Comparison of ENCODE assay signal across 28 cellular contexts in genomic region chr15:93139436-93139835, GRCh38. TPM values are rescaled to one million over a fixed set of nuclear protein-coding genes. Genes with fewer than 3 reads are reported as not detected.
"Had no signal": no experiment of that assay in that cellular context is flagged by ENCODE, and none has a peak within 500 bp of the region (broad histone marks: within the 10 kb centered on the region; RNA-seq: fewer than 3 reads in every experiment).

No MANE protein-coding gene starts in this region.

- H3K9ac ChIP-seq: neural progenitor cell had no signal

- H3K27me3 ChIP-seq: hepatocyte, left lung, neural progenitor cell, ovary, stomach, testis, thyroid gland, transverse colon, upper lobe of left lung, vagina had no signal

- H3K4me3 Mint-ChIP-seq: naive thymus-derived CD8-positive, alpha-beta T cell; nephron; neural progenitor cell had no signal

- H2AFZ ChIP-seq: hepatocyte, neural progenitor cell had no signal

- H3K36me3 ChIP-seq: left lung, lower lobe of right lung, neural progenitor cell, ovary, prostate gland, stomach, thyroid gland, transverse colon, upper lobe of left lung, vagina had no signal

- H3K4me1 ChIP-seq: left lung, lower lobe of right lung, stomach, testis, thyroid gland, transverse colon, upper lobe of left lung, vagina had no signal

- H3K4me2 ChIP-seq: hepatocyte, neural progenitor cell had no signal

- H3K4me3 ChIP-seq: hepatocyte, left lung, lower lobe of right lung, neural progenitor cell, ovary, prostate gland, skin epidermis, stomach, testis, thyroid gland, transverse colon, upper lobe of left lung, vagina had no signal

- H3K27ac ChIP-seq: hepatocyte, left lung, lower lobe of right lung, neural progenitor cell, ovary, prostate gland, skin epidermis, stomach, testis, thyroid gland, transverse colon, upper lobe of left lung, vagina had no signal

- H3K9me3 ChIP-seq: left lung, lower lobe of right lung, ovary, prostate gland, stomach, testis, thyroid gland, transverse colon, upper lobe of left lung, vagina had no signal

- DNase-seq: immature natural killer cell; kidney; left colon; left lung; lower lobe of right lung; mammary epithelial cell; mesenchymal stem cell; naive thymus-derived CD8-positive, alpha-beta T cell; ovary; retina; right cardiac atrium; stimulated activated CD4-positive, alpha-beta T cell treated with anti-CD3 and anti-CD28 coated beads, Interleukin-12 subunit alpha, Interleukin-12 subunit beta, amount 100 ng/mL, for 4 hours; stimulated activated CD4-positive, alpha-beta T cell treated with anti-CD3 and anti-CD28 coated beads, Interleukin-15, amount 100 ng/mL, for 24 hours; stimulated activated CD4-positive, alpha-beta T cell treated with anti-CD3 and anti-CD28 coated beads, Interleukin-2, amount 100 ng/mL, for 24 hours; stimulated activated CD4-positive, alpha-beta T cell treated with anti-CD3 and anti-CD28 coated beads, Interleukin-4, amount 100 ng/mL, for 1 hour; stimulated activated naive CD8-positive, alpha-beta T cell treated with anti-CD3 and anti-CD28 coated beads, Interleukin-15, Interleukin-2, amounts not matched to agents 100 U/mL and 50 U/mL, for 24 hours; stomach; testis; thyroid gland; transverse colon; upper lobe of left lung had no signal

- H3K27ac Mint-ChIP-seq: nephron, neural progenitor cell had no signal

- ATAC-seq: left colon; left lung; lower lobe of right lung; naive thymus-derived CD8-positive, alpha-beta T cell; right cardiac atrium; sciatic nerve; stimulated activated naive CD8-positive, alpha-beta T cell treated with anti-CD3 and anti-CD28 coated beads, Interleukin-15, Interleukin-2, amounts not matched to agents 100 U/mL and 50 U/mL, for 24 hours had no signal

- H3K36me3 Mint-ChIP-seq: immature natural killer cell; naive thymus-derived CD8-positive, alpha-beta T cell had no signal

- H3K9me3 Mint-ChIP-seq: immature natural killer cell; naive thymus-derived CD8-positive, alpha-beta T cell; nephron had no signal

RNA-seq across cellular contexts. Expression of gene RGMA, which starts 50.4 kb away (rescaled TPM):
- total RNA-seq: naive thymus-derived CD8-positive, alpha-beta T cell had no signal
- polyA plus RNA-seq: immature natural killer cell; naive thymus-derived CD8-positive, alpha-beta T cell had no signal
